1 cellular context compared by ENCODE assay signal in the genomic region with DNA sequence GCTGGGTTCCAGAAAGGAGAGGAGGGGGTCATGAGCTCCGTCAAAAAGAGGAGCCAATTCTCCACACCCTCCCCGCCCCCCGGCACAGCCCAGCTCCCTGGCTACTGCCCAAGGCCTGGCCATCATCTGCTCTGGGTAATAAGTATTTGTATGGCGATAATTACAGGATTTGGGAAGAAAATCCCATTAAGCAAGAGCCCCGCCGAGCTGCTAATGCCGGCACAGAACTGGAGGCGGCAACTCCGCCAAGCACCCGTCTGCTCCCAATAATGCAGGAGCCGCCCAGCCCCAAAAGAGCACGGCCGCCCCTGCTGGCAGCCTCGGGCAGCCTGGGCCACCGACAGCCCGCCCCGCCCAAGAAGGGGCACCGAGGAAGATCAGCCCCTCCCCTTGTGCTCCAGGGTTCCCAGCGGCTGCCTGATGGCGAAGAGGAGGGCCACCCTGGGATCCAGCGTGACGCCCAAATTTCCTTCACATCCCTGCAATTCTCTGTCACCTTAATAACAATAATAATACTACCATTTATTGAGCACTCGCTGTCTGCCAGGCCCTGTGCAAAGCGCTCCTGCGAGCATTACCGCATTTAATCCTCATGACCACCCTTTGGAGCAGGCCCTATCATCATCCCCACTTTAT.
A peak's percentile ranks its signal among the peaks of the same experiment; 100 is the strongest.
TF ChIP-seq lines count a peak whose summit lies in the region.

No MANE protein-coding gene starts in this region.

TF ChIP-seq in HepG2, 621 proteins besides CTCF, POLR2A, EP300 and RAD21 (continued from another document):
- TF ChIP-seq, protein P1, sequence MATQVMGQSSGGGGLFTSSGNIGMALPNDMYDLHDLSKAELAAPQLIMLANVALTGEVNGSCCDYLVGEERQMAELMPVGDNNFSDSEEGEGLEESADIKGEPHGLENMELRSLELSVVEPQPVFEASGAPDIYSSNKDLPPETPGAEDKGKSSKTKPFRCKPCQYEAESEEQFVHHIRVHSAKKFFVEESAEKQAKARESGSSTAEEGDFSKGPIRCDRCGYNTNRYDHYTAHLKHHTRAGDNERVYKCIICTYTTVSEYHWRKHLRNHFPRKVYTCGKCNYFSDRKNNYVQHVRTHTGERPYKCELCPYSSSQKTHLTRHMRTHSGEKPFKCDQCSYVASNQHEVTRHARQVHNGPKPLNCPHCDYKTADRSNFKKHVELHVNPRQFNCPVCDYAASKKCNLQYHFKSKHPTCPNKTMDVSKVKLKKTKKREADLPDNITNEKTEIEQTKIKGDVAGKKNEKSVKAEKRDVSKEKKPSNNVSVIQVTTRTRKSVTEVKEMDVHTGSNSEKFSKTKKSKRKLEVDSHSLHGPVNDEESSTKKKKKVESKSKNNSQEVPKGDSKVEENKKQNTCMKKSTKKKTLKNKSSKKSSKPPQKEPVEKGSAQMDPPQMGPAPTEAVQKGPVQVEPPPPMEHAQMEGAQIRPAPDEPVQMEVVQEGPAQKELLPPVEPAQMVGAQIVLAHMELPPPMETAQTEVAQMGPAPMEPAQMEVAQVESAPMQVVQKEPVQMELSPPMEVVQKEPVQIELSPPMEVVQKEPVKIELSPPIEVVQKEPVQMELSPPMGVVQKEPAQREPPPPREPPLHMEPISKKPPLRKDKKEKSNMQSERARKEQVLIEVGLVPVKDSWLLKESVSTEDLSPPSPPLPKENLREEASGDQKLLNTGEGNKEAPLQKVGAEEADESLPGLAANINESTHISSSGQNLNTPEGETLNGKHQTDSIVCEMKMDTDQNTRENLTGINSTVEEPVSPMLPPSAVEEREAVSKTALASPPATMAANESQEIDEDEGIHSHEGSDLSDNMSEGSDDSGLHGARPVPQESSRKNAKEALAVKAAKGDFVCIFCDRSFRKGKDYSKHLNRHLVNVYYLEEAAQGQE (IDR thresholded peaks at IDR 0.05; ENCODE audit: borderline replicate concordance in 1 of 2, low read depth in 1 of 2, low read length in 2 of 2), result peak in 1 of 2 experiments; percentile 55; a peak in 3 of 4 replicates
- TF ChIP-seq ZFP62 (CRISPR knock-in tag; IDR thresholded peaks at IDR 0.05) (no peak), MYNN (CRISPR knock-in tag; IDR thresholded peaks at IDR 0.05; ENCODE audit: low read depth) (no peak), ZNF816 (CRISPR knock-in tag; IDR thresholded peaks at IDR 0.05; ENCODE audit: borderline replicate concordance) (no peak), HNRNPLL (IDR thresholded peaks at IDR 0.05; ENCODE audit: low read depth, low read length, poor library complexity, severe bottlenecking) (peak; percentile 34), NR2F1 (CRISPR knock-in tag; IDR thresholded peaks at IDR 0.05) (no peak), GABPB1 (CRISPR knock-in tag; IDR thresholded peaks at IDR 0.05) (peak; percentile 43; the same call in 1 of the 2 replicates), ZNF644 (CRISPR knock-in tag; IDR thresholded peaks at IDR 0.05; ENCODE audit: low read depth) (no peak), MIER2 (CRISPR knock-in tag; IDR thresholded peaks at IDR 0.05) (peak; percentile 86), HNRNPL (IDR thresholded peaks at IDR 0.05; ENCODE audit: low read depth, low read length) (0 out of 2 replicates have a peak, but pooled peaks have one; percentile 53), ZNF768 (CRISPR knock-in tag; IDR thresholded peaks at IDR 0.05) (peak; percentile 21; the same call in 1 of the 2 replicates), STAG1 (CRISPR knock-in tag; IDR thresholded peaks at IDR 0.05) (peak; percentile 81), CBFB (CRISPR knock-in tag; IDR thresholded peaks at IDR 0.05) (0 out of 2 replicates have a peak, but pooled peaks have one; percentile 21)
- TF ChIP-seq, protein P2, sequence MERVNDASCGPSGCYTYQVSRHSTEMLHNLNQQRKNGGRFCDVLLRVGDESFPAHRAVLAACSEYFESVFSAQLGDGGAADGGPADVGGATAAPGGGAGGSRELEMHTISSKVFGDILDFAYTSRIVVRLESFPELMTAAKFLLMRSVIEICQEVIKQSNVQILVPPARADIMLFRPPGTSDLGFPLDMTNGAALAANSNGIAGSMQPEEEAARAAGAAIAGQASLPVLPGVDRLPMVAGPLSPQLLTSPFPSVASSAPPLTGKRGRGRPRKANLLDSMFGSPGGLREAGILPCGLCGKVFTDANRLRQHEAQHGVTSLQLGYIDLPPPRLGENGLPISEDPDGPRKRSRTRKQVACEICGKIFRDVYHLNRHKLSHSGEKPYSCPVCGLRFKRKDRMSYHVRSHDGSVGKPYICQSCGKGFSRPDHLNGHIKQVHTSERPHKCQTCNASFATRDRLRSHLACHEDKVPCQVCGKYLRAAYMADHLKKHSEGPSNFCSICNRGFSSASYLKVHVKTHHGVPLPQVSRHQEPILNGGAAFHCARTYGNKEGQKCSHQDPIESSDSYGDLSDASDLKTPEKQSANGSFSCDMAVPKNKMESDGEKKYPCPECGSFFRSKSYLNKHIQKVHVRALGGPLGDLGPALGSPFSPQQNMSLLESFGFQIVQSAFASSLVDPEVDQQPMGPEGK (CRISPR knock-in tag; IDR thresholded peaks at IDR 0.05), result peak; percentile 75
- TF ChIP-seq, protein P3, sequence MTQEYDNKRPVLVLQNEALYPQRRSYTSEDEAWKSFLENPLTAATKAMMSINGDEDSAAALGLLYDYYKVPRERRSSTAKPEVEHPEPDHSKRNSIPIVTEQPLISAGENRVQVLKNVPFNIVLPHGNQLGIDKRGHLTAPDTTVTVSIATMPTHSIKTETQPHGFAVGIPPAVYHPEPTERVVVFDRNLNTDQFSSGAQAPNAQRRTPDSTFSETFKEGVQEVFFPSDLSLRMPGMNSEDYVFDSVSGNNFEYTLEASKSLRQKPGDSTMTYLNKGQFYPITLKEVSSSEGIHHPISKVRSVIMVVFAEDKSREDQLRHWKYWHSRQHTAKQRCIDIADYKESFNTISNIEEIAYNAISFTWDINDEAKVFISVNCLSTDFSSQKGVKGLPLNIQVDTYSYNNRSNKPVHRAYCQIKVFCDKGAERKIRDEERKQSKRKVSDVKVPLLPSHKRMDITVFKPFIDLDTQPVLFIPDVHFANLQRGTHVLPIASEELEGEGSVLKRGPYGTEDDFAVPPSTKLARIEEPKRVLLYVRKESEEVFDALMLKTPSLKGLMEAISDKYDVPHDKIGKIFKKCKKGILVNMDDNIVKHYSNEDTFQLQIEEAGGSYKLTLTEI (CRISPR knock-in tag; conservative IDR thresholded peaks at IDR 0.05), result no peak
- TF ChIP-seq, protein P4, sequence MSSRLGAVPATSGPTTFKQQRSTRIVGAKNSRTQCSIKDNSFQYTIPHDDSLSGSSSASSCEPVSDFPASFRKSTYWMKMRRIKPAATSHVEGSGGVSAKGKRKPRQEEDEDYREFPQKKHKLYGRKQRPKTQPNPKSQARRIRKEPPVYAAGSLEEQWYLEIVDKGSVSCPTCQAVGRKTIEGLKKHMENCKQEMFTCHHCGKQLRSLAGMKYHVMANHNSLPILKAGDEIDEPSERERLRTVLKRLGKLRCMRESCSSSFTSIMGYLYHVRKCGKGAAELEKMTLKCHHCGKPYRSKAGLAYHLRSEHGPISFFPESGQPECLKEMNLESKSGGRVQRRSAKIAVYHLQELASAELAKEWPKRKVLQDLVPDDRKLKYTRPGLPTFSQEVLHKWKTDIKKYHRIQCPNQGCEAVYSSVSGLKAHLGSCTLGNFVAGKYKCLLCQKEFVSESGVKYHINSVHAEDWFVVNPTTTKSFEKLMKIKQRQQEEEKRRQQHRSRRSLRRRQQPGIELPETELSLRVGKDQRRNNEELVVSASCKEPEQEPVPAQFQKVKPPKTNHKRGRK (CRISPR knock-in tag; IDR thresholded peaks at IDR 0.05), result no peak
TF ChIP-seq in HepG2: peak in this region for 9.
